ENCODE assay signal across 21 cellular contexts in the genomic region with DNA sequence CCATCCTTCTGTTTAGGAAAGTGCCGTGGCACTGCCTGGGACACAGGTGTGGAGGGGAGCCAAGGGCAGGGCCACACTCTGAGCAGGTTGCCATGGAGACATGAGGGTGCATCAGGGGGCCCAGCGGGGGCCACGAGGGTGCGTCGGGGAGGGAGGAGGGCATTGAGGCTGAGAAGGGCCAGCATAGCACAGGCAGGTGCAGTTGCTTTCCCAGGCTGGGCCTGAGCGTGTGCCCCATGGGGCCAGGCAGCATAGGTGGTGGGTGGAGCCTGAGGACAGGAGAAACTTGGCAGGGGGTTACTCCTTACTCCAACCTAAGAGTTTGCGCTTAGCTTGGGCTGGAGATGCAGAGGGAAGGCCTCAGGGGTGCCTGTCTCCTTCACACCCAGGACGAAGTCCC. TPM values are rescaled to one million over a fixed set of nuclear protein-coding genes. Genes with fewer than 3 reads are reported as not detected.
DNase-seq lines count a peak whose midpoint lies in the region; ATAC-seq and TF ChIP-seq lines count a peak whose summit lies in the region.
"Had no signal": no experiment of that assay in that cellular context is flagged by ENCODE, and none has a peak within 500 bp of the region (broad histone marks: within the 10 kb centered on the region; RNA-seq: fewer than 3 reads in every experiment).

No MANE protein-coding gene starts in this region.

- no peaks in the 10 kb centered on the region for H3K27me3 ChIP-seq in thyroid gland
- no peaks in the 10 kb centered on the region for H3K27me3 ChIP-seq in CD8-positive, alpha-beta T cell (ENCODE audit: insufficient read depth, low read length)
- peaks cover 0 to 14% of the 10 kb centered on the region in 2 experiments for H3K27me3 ChIP-seq in mesenchymal stem cell (ENCODE audit: control insufficient read depth in 1 of 2, insufficient read depth in 1 of 2, low read length in 2 of 2)
- H3K27me3 ChIP-seq: heart right ventricle, right atrium auricular region had no signal

- peak overlapping the region; percentile 28 for H3K27ac Mint-ChIP-seq in glutamatergic neuron (ENCODE audit: unreplicated experiment)
- no peak overlapping the region for H3K27ac Mint-ChIP-seq in CD8-positive, alpha-beta T cell
- no peak overlapping the region for H3K27ac Mint-ChIP-seq in activated CD4-positive, alpha-beta T cell treated with anti-CD3 and anti-CD28 coated beads, Interleukin-2, amount 10 ng/mL, durations not matched to agents 24 days and 14 days
- H3K27ac Mint-ChIP-seq: activated CD4-positive, alpha-beta T cell treated with anti-CD3 and anti-CD28 coated beads, Interleukin-2, amount 10 ng/mL, durations not matched to agents 7 days and 5 days; activated naive CD8-positive, alpha-beta T cell treated with anti-CD3 and anti-CD28 coated beads, Interleukin-2, amount 50 U/mL, for 24 hours; activated T-cell treated with anti-CD3 and anti-CD28 coated beads, Interleukin-2, amount 50 U/mL, for 72 hours; CD4-positive, alpha-beta T cell had no signal

- H3K4me3 Mint-ChIP-seq in glutamatergic neuron (ENCODE audit: unreplicated experiment), result no peak overlapping the region
- no peak overlapping the region for H3K4me3 Mint-ChIP-seq in CD8-positive, alpha-beta T cell
- no peak overlapping the region for H3K4me3 Mint-ChIP-seq in activated CD4-positive, alpha-beta T cell treated with anti-CD3 and anti-CD28 coated beads, Interleukin-2, amount 10 ng/mL, durations not matched to agents 24 days and 14 days
- H3K4me3 Mint-ChIP-seq: activated CD4-positive, alpha-beta T cell treated with anti-CD3 and anti-CD28 coated beads, Interleukin-2, amount 10 ng/mL, durations not matched to agents 7 days and 5 days; activated naive CD8-positive, alpha-beta T cell treated with anti-CD3 and anti-CD28 coated beads, Interleukin-2, amount 50 U/mL, for 24 hours; activated T-cell treated with anti-CD3 and anti-CD28 coated beads, Interleukin-2, amount 50 U/mL, for 72 hours; CD4-positive, alpha-beta T cell had no signal

- H3K36me3 Mint-ChIP-seq in glutamatergic neuron (ENCODE audit: unreplicated experiment), result no peaks in the 10 kb centered on the region
- H3K36me3 Mint-ChIP-seq in CD8-positive, alpha-beta T cell, result peaks cover 29% of the 10 kb centered on the region
- peaks cover 12% of the 10 kb centered on the region for H3K36me3 Mint-ChIP-seq in activated CD4-positive, alpha-beta T cell treated with anti-CD3 and anti-CD28 coated beads, Interleukin-2, amount 10 ng/mL, durations not matched to agents 24 days and 14 days (ENCODE audit: low read depth)

- H3K4me1 ChIP-seq in thyroid gland (peaks cover 0 to 6% of the 10 kb centered on the region in 2 donors), mesenchymal stem cell (ENCODE audit: control insufficient read depth, insufficient read depth, low read depth, low read length) (peaks cover 11% of the 10 kb centered on the region)
- no peaks in the 10 kb centered on the region for H3K4me1 ChIP-seq in CD8-positive, alpha-beta T cell (ENCODE audit: insufficient read depth, low read length)
- H3K4me1 ChIP-seq: right atrium auricular region had no signal

- H3K27ac ChIP-seq in thyroid gland (no peak overlapping the region), mesenchymal stem cell (ENCODE audit: low read length, poor library complexity, severe bottlenecking) (no peak overlapping the region)
- H3K27ac ChIP-seq in CD8-positive, alpha-beta T cell (ENCODE audit: low read depth, low read length), result no peak overlapping the region
- H3K27ac ChIP-seq: heart right ventricle, right atrium auricular region had no signal

- no peak overlapping the region for H3K4me2 ChIP-seq in mesenchymal stem cell (ENCODE audit: low read length, poor library complexity, severe bottlenecking)

- H3K27me3 Mint-ChIP-seq in glutamatergic neuron (ENCODE audit: unreplicated experiment), result peaks cover 9% of the 10 kb centered on the region
- H3K27me3 Mint-ChIP-seq in CD8-positive, alpha-beta T cell (ENCODE audit: low read depth), result no peaks in the 10 kb centered on the region
- H3K27me3 Mint-ChIP-seq in activated CD4-positive, alpha-beta T cell treated with anti-CD3 and anti-CD28 coated beads, Interleukin-2, amount 10 ng/mL, durations not matched to agents 24 days and 14 days, result no peaks in the 10 kb centered on the region
- H3K27me3 Mint-ChIP-seq: activated CD4-positive, alpha-beta T cell treated with anti-CD3 and anti-CD28 coated beads, Interleukin-2, amount 10 ng/mL, durations not matched to agents 7 days and 5 days; activated naive CD8-positive, alpha-beta T cell treated with anti-CD3 and anti-CD28 coated beads, Interleukin-2, amount 50 U/mL, for 24 hours; CD4-positive, alpha-beta T cell had no signal

- intact Hi-C loops in Right ventricle myocardium superior (cut with DNase I) (no loop called here), left ventricle myocardium superior (cut with micrococcal nuclease) (no loop called here), thyroid gland (cut with DNase I) (no loop called here)
- intact Hi-C loops in CD8-positive, alpha-beta T cell (cut with DNase I, micrococcal nuclease), result no loop called here
- intact Hi-C loops in activated CD4-positive, alpha-beta T cell treated with anti-CD3 and anti-CD28 coated beads, Interleukin-2, amount 10 ng/mL, durations not matched to agents 24 days and 14 days (cut with micrococcal nuclease), result no loop called here

- TF ChIP-seq CTCF in glutamatergic neuron (IDR thresholded peaks at IDR 0.05; ENCODE audit: partially characterized antibody, unreplicated experiment) (no peak), thyroid gland (IDR thresholded peaks at IDR 0.05) (no peak)
- no peak for TF ChIP-seq CTCF in CD8-positive, alpha-beta T cell (IDR thresholded peaks at IDR 0.05)

- DNase-seq in Right ventricle myocardium superior (peak; percentile 29), left ventricle myocardium superior (no peak), NCI-H510A (lab: John Stamatoyannopoulos, UW) (peak; percentile 71), glutamatergic neuron (no peak), thyroid gland (peak; percentile 21 to 34), mesenchymal stem cell (no peak)
- no peak for DNase-seq in CD8-positive, alpha-beta T cell
- DNase-seq in activated CD4-positive, alpha-beta T cell treated with anti-CD3 and anti-CD28 coated beads, Interleukin-2, amount 10 ng/mL, durations not matched to agents 24 days and 14 days, result no peak
- DNase-seq: activated CD4-positive, alpha-beta T cell treated with anti-CD3 and anti-CD28 coated beads, Interleukin-2, amount 10 ng/mL, durations not matched to agents 7 days and 5 days; activated naive CD8-positive, alpha-beta T cell treated with anti-CD3 and anti-CD28 coated beads, Interleukin-2, amount 50 U/mL, for 24 hours; activated T-cell treated with anti-CD3 and anti-CD28 coated beads, Interleukin-2, amount 50 U/mL, for 72 hours; CD4-positive, alpha-beta T cell; effector CD4-positive, alpha-beta T cell; GOT3; mesendoderm; NCI-H2227 treated with DMSO at 0.1 percent for 48 hours had no signal

- no peak overlapping the region for H4K91ac ChIP-seq in mesenchymal stem cell (ENCODE audit: low read length)

- no peak overlapping the region for H2BK5ac ChIP-seq in mesenchymal stem cell (ENCODE audit: low read depth, low read length, poor library complexity, severe bottlenecking)

- POLR2A ChIA-PET in CD8-positive, alpha-beta T cell (lab: Charles Lee), result no interaction called here

- H3K14ac ChIP-seq in mesenchymal stem cell (ENCODE audit: low read length in 2 of 2), result no peak overlapping the region

- H2BK15ac ChIP-seq in mesenchymal stem cell (ENCODE audit: low read depth, poor library complexity, severe bottlenecking), result no peak overlapping the region

- CTCF ChIA-PET in CD8-positive, alpha-beta T cell (lab: Charles Lee), result no interaction called here

- peaks cover 18% of the 10 kb centered on the region for H3K4me1 Mint-ChIP-seq in glutamatergic neuron (ENCODE audit: low read depth, unreplicated experiment)
- H3K4me1 Mint-ChIP-seq in CD8-positive, alpha-beta T cell (ENCODE audit: low read depth), result no peaks in the 10 kb centered on the region
- H3K4me1 Mint-ChIP-seq in activated CD4-positive, alpha-beta T cell treated with anti-CD3 and anti-CD28 coated beads, Interleukin-2, amount 10 ng/mL, durations not matched to agents 24 days and 14 days, result no peaks in the 10 kb centered on the region
- H3K4me1 Mint-ChIP-seq: activated naive CD8-positive, alpha-beta T cell treated with anti-CD3 and anti-CD28 coated beads, Interleukin-2, amount 50 U/mL, for 24 hours had no signal

- H3K79me1 ChIP-seq in mesenchymal stem cell (replicated peaks; ENCODE audit: low read length, poor library complexity, severe bottlenecking), result peaks cover 7% of the 10 kb centered on the region

- no peak for TF ChIP-seq POLR2A in thyroid gland (IDR thresholded peaks at IDR 0.05)

- H3K4ac ChIP-seq in mesenchymal stem cell (ENCODE audit: low read depth in 1 of 2, low read length in 2 of 2), result no peak overlapping the region

- no peak for ATAC-seq in Right ventricle myocardium superior (ENCODE audit: poor library complexity)
- ATAC-seq in left ventricle myocardium superior, result no peak
- ATAC-seq in CD8-positive, alpha-beta T cell, result no peak
- ATAC-seq: activated naive CD8-positive, alpha-beta T cell treated with anti-CD3 and anti-CD28 coated beads, Interleukin-2, amount 50 U/mL, for 24 hours; activated T-cell treated with anti-CD3 and anti-CD28 coated beads, Interleukin-2, amount 50 U/mL, for 72 hours; GM12878 had no signal

- no peak overlapping the region for H3K23ac ChIP-seq in mesenchymal stem cell (ENCODE audit: low read length in 2 of 2)

- H2AFZ ChIP-seq in mesenchymal stem cell (ENCODE audit: low read depth, low read length), result no peak overlapping the region

- no peak overlapping the region for H4K8ac ChIP-seq in mesenchymal stem cell (ENCODE audit: low read length)

- H3K9me3 Mint-ChIP-seq in glutamatergic neuron (ENCODE audit: unreplicated experiment), result peaks cover 14% of the 10 kb centered on the region
- no peaks in the 10 kb centered on the region for H3K9me3 Mint-ChIP-seq in CD8-positive, alpha-beta T cell
- H3K9me3 Mint-ChIP-seq in activated CD4-positive, alpha-beta T cell treated with anti-CD3 and anti-CD28 coated beads, Interleukin-2, amount 10 ng/mL, durations not matched to agents 24 days and 14 days, result no peaks in the 10 kb centered on the region
- H3K9me3 Mint-ChIP-seq: activated CD4-positive, alpha-beta T cell treated with anti-CD3 and anti-CD28 coated beads, Interleukin-2, amount 10 ng/mL, durations not matched to agents 7 days and 5 days; activated naive CD8-positive, alpha-beta T cell treated with anti-CD3 and anti-CD28 coated beads, Interleukin-2, amount 50 U/mL, for 24 hours; activated T-cell treated with anti-CD3 and anti-CD28 coated beads, Interleukin-2, amount 50 U/mL, for 72 hours; CD4-positive, alpha-beta T cell had no signal

- no peak overlapping the region for H2AK5ac ChIP-seq in mesenchymal stem cell (ENCODE audit: low read length, severe bottlenecking)

- no peak overlapping the region for H3K18ac ChIP-seq in mesenchymal stem cell (ENCODE audit: low read depth in 1 of 2, low read length in 2 of 2)

- WGBS in thyroid gland, 2 donors, result 33 to 66% methylated on average over 6 to 8 of the region's 8 CpGs
- 87% methylated on average over 8 of the region's 8 CpGs for whole genome bisulfite sequencing in mesenchymal stem cell

- no peak overlapping the region for H2BK120ac ChIP-seq in mesenchymal stem cell (ENCODE audit: low read depth, low read length)

- no peak overlapping the region for H2BK12ac ChIP-seq in mesenchymal stem cell (ENCODE audit: low read length in 2 of 2)

- H3K4me3 ChIP-seq in thyroid gland (replicated peaks in 1 of 3) (no peak overlapping the region), mesenchymal stem cell (ENCODE audit: insufficient read depth in 1 of 2, low read depth in 1 of 2, low read length in 2 of 2) (no peak overlapping the region)
- H3K4me3 ChIP-seq in CD8-positive, alpha-beta T cell (ENCODE audit: low read depth, low read length), result no peak overlapping the region
- H3K4me3 ChIP-seq: GM12878, heart right ventricle, right atrium auricular region had no signal

- H3K9me3 ChIP-seq in thyroid gland, result no peaks in the 10 kb centered on the region
- H3K9me3 ChIP-seq in CD8-positive, alpha-beta T cell (ENCODE audit: low read length), result no peaks in the 10 kb centered on the region
- no peaks in the 10 kb centered on the region for H3K9me3 ChIP-seq in mesenchymal stem cell (ENCODE audit: control insufficient read depth, low read length)
- H3K9me3 ChIP-seq: heart right ventricle, right atrium auricular region had no signal

- no peak overlapping the region for H3K9ac ChIP-seq in mesenchymal stem cell (ENCODE audit: low read length)

- H3K36me3 ChIP-seq in thyroid gland (peaks cover 22 to 23% of the 10 kb centered on the region in 2 donors), mesenchymal stem cell (ENCODE audit: control insufficient read depth in 1 of 2, insufficient read depth in 2 of 2, low read depth in 1 of 2, low read length in 2 of 2) (peaks cover 33 to 63% of the 10 kb centered on the region in 2 experiments)
- peaks cover 14% of the 10 kb centered on the region for H3K36me3 ChIP-seq in CD8-positive, alpha-beta T cell (ENCODE audit: insufficient read depth, low read length)

RNA-seq across cellular contexts. Expression of a gene that starts 15.2 kb away (rescaled TPM):
- total RNA-seq in Right ventricle myocardium superior, result 48.9 TPM
- 58.4 TPM for total RNA-seq in left ventricle myocardium superior
- 178 TPM for total RNA-seq in glutamatergic neuron (ENCODE audit: unreplicated experiment)
- 10 to 100 TPM; 51.7 to 90.0 (median 60.2) TPM for total RNA-seq in thyroid gland
- 100 to 1,000 TPM; 111 to 114 TPM for total RNA-seq in CD8-positive, alpha-beta T cell
- 87.3 and 92.8 TPM in 2 replicates for total RNA-seq in activated CD4-positive, alpha-beta T cell treated with anti-CD3 and anti-CD28 coated beads, Interleukin-2, amount 10 ng/mL, durations not matched to agents 24 days and 14 days
- polyA plus RNA-seq in mesenchymal stem cell (2013, experiment 1 of 2), result 133 TPM
- 137 TPM for polyA plus RNA-seq in mesenchymal stem cell (2013, experiment 2 of 2)

RNA-seq across cellular contexts. Expression of a gene that starts 26.8 kb away (rescaled TPM):
- total RNA-seq in Right ventricle myocardium superior, result 1.3 TPM
- total RNA-seq in left ventricle myocardium superior, result 1.4 TPM
- total RNA-seq in glutamatergic neuron (ENCODE audit: unreplicated experiment), result 43.9 TPM
- total RNA-seq in thyroid gland, result under 1 TPM in 2 of 4 donors, not detected in 2; 0.22 to 0.73 TPM
- 1 to 10 TPM in 1 of 2 experiments, under 1 TPM in 1; 0.78 to 1.1 TPM for total RNA-seq in CD8-positive, alpha-beta T cell
- 1.7 and 2.0 TPM in 2 replicates for total RNA-seq in activated CD4-positive, alpha-beta T cell treated with anti-CD3 and anti-CD28 coated beads, Interleukin-2, amount 10 ng/mL, durations not matched to agents 24 days and 14 days
- 0.06 TPM for polyA plus RNA-seq in mesenchymal stem cell (2013, experiment 1 of 2)
- polyA plus RNA-seq in mesenchymal stem cell (2013, experiment 2 of 2), result 0.10 TPM
- total RNA-seq: activated CD4-positive, alpha-beta T cell treated with anti-CD3 and anti-CD28 coated beads, Interleukin-2, amount 10 ng/mL, durations not matched to agents 7 days and 5 days; GM12878; HT-29; SK-MEL-5 had no signal

Comparison
In these comparisons a context has a peak if more than half of its experiments do, and no peak if none do; other contexts are left out.
1. DNase-seq: peak in Right ventricle myocardium superior (single experiment), NCI-H510A (single experiment) and thyroid gland (2 of 2); none in left ventricle myocardium superior (single experiment), glutamatergic neuron (single experiment), CD8-positive, alpha-beta T cell (0 of 7), activated CD4-positive, alpha-beta T cell treated with anti-CD3 and anti-CD28 coated beads, Interleukin-2, amount 10 ng/mL, durations not matched to agents 24 days and 14 days (single experiment) and mesenchymal stem cell (single experiment).
2. RNA of a gene that starts 26.8 kb away (total RNA-seq): 43.9 TPM in glutamatergic neuron (single experiment); 1.7 to 2.0 TPM in activated CD4-positive, alpha-beta T cell treated with anti-CD3 and anti-CD28 coated beads, Interleukin-2, amount 10 ng/mL, durations not matched to agents 24 days and 14 days, 1.4 TPM in left ventricle myocardium superior (single experiment), 1.3 TPM in Right ventricle myocardium superior (single experiment), 0.78 to 1.1 TPM in CD8-positive, alpha-beta T cell and 0.22 to 0.73 TPM in thyroid gland; every median in the first group is over 10 times any median in the second.